ENCODE assay signal across 27 cellular contexts in the genomic region with DNA sequence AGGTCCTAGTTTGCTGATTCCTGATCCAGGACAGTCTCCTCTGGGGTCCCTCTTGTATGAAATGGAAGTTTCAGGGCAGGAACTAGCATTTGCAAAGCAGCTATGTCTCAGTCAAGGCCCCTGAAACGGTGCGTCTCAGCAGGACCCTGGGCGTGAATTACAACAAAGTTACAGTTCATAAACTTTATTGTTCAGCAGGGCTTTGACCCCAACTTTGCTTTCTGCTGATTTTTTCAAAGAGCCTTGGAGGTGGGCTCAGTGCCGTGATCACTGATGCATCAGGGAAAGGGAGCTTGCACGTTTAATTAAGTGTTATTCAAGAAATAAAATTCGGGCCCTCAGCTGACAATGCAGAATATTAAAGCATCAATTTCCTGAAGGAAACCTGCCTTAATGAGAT.
A peak's percentile ranks its signal among the peaks of the same experiment; 100 is the strongest.
DNase-seq lines count a peak whose midpoint lies in the region; ATAC-seq and TF ChIP-seq lines count a peak whose summit lies in the region.
"Had no signal": no experiment of that assay in that cellular context is flagged by ENCODE, and none has a peak within 500 bp of the region (broad histone marks: within the 10 kb centered on the region; RNA-seq: fewer than 3 reads in every experiment).

No MANE protein-coding gene starts in this region.

- H3K27me3 Mint-ChIP-seq in nephron progenitor cell (ENCODE audit: low read depth, poor library complexity) = peaks cover 28% of the 10 kb centered on the region
- H3K27me3 Mint-ChIP-seq in activated naive CD8-positive, alpha-beta T cell treated with anti-CD3 and anti-CD28 coated beads for 36 hours = peaks cover 27% of the 10 kb centered on the region

- TF ChIP-seq CTCF in nephron progenitor cell (IDR thresholded peaks at IDR 0.05) = no peak

- H3K4me1 Mint-ChIP-seq in nephron progenitor cell = peaks cover 32% of the 10 kb centered on the region
- H3K4me1 Mint-ChIP-seq in activated naive CD8-positive, alpha-beta T cell treated with anti-CD3 and anti-CD28 coated beads for 36 hours = no peaks in the 10 kb centered on the region
- H3K4me1 Mint-ChIP-seq: B cell; CD14-positive monocyte; CD4-positive, alpha-beta memory T cell; CD4-positive, CD25-positive, alpha-beta regulatory T cell had no signal

- no peaks in the 10 kb centered on the region for H3K36me3 Mint-ChIP-seq in nephron progenitor cell (ENCODE audit: low read depth)
- H3K36me3 Mint-ChIP-seq in activated naive CD8-positive, alpha-beta T cell treated with anti-CD3 and anti-CD28 coated beads for 36 hours = no peaks in the 10 kb centered on the region
- H3K36me3 Mint-ChIP-seq: CD14-positive monocyte; CD4-positive, alpha-beta memory T cell; CD4-positive, CD25-positive, alpha-beta regulatory T cell; CD8-positive, alpha-beta T cell had no signal

- no peak overlapping the region for H3K27ac Mint-ChIP-seq in nephron progenitor cell
- no peak overlapping the region for H3K27ac Mint-ChIP-seq in activated naive CD8-positive, alpha-beta T cell treated with anti-CD3 and anti-CD28 coated beads for 36 hours
- H3K27ac Mint-ChIP-seq: B cell; CD14-positive monocyte; CD4-positive, alpha-beta memory T cell; CD4-positive, alpha-beta T cell; CD4-positive, CD25-positive, alpha-beta regulatory T cell; CD8-positive, alpha-beta memory T cell; CD8-positive, alpha-beta T cell had no signal

- H3K9me3 Mint-ChIP-seq in nephron progenitor cell = peaks cover 3% of the 10 kb centered on the region
- no peaks in the 10 kb centered on the region for H3K9me3 Mint-ChIP-seq in activated naive CD8-positive, alpha-beta T cell treated with anti-CD3 and anti-CD28 coated beads for 36 hours
- H3K9me3 Mint-ChIP-seq: CD4-positive, alpha-beta T cell; CD8-positive, alpha-beta T cell had no signal

- no peak for ATAC-seq in SK-N-SH treated with all-trans-retinoic acid at 6 μM for 48 hours
- ATAC-seq: A549; CD8-positive, alpha-beta T cell had no signal

- no peak overlapping the region for H3K4me3 Mint-ChIP-seq in nephron progenitor cell
- no peak overlapping the region for H3K4me3 Mint-ChIP-seq in activated naive CD8-positive, alpha-beta T cell treated with anti-CD3 and anti-CD28 coated beads for 36 hours
- H3K4me3 Mint-ChIP-seq: B cell; CD14-positive monocyte; CD4-positive, alpha-beta memory T cell; CD4-positive, alpha-beta T cell; CD4-positive, CD25-positive, alpha-beta regulatory T cell; CD8-positive, alpha-beta memory T cell; CD8-positive, alpha-beta T cell had no signal

- DNase-seq in left kidney (ENCODE audit: low read depth, low spot score) (peak; percentile 94), nephron progenitor cell (peak; percentile 24)
- DNase-seq in activated naive CD8-positive, alpha-beta T cell treated with anti-CD3 and anti-CD28 coated beads for 36 hours = no peak
- DNase-seq: 8988T; ACHN; AML-193; BE2C; C1 segment of cervical spinal cord; Caco-2; Calu3; CD4-positive, alpha-beta memory T cell; CD4-positive, alpha-beta T cell; CD4-positive, CD25-positive, alpha-beta regulatory T cell; CD8-positive, alpha-beta memory T cell; CD8-positive, alpha-beta T cell; COR-L47; DMS 273 treated with DMSO at 0.1 percent for 48 hours; DMS153; DMS53; DMS79; DMS79 treated with DMSO at 0.1 percent for 48 hours; DND-41; EL had no signal

TF ChIP-seq in SK-N-SH treated with all-trans-retinoic acid at 6 μM for 48 hours, 23 proteins besides CTCF, POLR2A, EP300 and RAD21:
- TF ChIP-seq ARNTL (CRISPR knock-in tag; IDR thresholded peaks at IDR 0.05; ENCODE audit: borderline replicate concordance, low read depth) = no peak
- TF ChIP-seq ZNF70 (CRISPR knock-in tag; IDR thresholded peaks at IDR 0.05) = no peak
- no peak for TF ChIP-seq SNAI2 (CRISPR knock-in tag; IDR thresholded peaks at IDR 0.05)
- TF ChIP-seq ISL1 (CRISPR knock-in tag; IDR thresholded peaks at IDR 0.05) = no peak
- TF ChIP-seq TSHZ2 (CRISPR knock-in tag; IDR thresholded peaks at IDR 0.05) = no peak
- TF ChIP-seq BACH2 (CRISPR knock-in tag; IDR thresholded peaks at IDR 0.05; ENCODE audit: borderline replicate concordance) = no peak
- no peak for TF ChIP-seq PPARA (CRISPR knock-in tag; IDR thresholded peaks at IDR 0.05; ENCODE audit: borderline replicate concordance)
- no peak for TF ChIP-seq TOX (CRISPR knock-in tag; IDR thresholded peaks at IDR 0.05; ENCODE audit: borderline replicate concordance)
- no peak for TF ChIP-seq ZC3H10 (CRISPR knock-in tag; IDR thresholded peaks at IDR 0.05)
- TF ChIP-seq, protein P1, sequence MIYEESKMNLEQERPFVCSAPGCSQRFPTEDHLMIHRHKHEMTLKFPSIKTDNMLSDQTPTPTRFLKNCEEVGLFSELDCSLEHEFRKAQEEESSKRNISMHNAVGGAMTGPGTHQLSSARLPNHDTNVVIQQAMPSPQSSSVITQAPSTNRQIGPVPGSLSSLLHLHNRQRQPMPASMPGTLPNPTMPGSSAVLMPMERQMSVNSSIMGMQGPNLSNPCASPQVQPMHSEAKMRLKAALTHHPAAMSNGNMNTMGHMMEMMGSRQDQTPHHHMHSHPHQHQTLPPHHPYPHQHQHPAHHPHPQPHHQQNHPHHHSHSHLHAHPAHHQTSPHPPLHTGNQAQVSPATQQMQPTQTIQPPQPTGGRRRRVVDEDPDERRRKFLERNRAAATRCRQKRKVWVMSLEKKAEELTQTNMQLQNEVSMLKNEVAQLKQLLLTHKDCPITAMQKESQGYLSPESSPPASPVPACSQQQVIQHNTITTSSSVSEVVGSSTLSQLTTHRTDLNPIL (CRISPR knock-in tag; IDR thresholded peaks at IDR 0.05; ENCODE audit: low read depth) = no peak
- TF ChIP-seq TCF4 (CRISPR knock-in tag; IDR thresholded peaks at IDR 0.05; ENCODE audit: borderline replicate concordance) = no peak
- no peak for TF ChIP-seq ZFP30 (CRISPR knock-in tag; IDR thresholded peaks at IDR 0.05)
